Comparison of ENCODE assay signal across 26 cellular contexts in the genomic region with DNA sequence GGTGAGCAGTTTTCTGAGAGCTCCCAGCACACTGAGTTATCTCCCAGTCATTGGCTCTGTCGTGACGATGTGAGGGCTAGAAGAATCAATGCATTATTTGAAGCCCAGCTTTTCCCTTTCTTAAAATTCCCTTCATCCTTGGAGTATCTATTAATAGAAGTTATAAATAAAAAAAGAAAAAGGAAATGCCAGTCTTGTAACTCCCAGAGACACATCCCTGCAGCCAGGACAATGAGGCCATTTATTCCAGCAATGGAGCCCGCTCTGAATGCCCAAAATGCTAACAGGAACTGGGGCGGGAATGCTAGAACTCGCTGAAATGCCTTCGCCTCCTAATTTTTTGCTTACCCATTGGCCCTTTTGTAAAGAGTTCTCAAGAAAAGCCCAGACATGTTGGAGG.
"Had no signal": no experiment of that assay in that cellular context is flagged by ENCODE, and none has a peak within 500 bp of the region (broad histone marks: within the 10 kb centered on the region; RNA-seq: fewer than 3 reads in every experiment).

No MANE protein-coding gene starts in this region.

- H3K4me1 Mint-ChIP-seq: activated CD4-positive, alpha-beta T cell treated with anti-CD3 and anti-CD28 coated beads, Interleukin-2, amount 10 ng/mL, durations not matched to agents 24 days and 14 days; activated naive CD8-positive, alpha-beta T cell treated with anti-CD3 and anti-CD28 coated beads for 36 hours had no signal

- DNase-seq: activated CD4-positive, alpha-beta memory T cell treated with anti-CD3 and anti-CD28 coated beads for 36 hours; activated CD4-positive, alpha-beta T cell treated with anti-CD3 and anti-CD28 coated beads, Interleukin-2, amount 10 ng/mL, durations not matched to agents 24 days and 14 days; activated CD8-positive, alpha-beta memory T cell treated with anti-CD3 and anti-CD28 coated beads, Interleukin-2, amount 50 U/mL, for 4 hours; activated effector memory CD4-positive, alpha-beta T cell treated with anti-CD3 and anti-CD28 coated beads, Interleukin-2, amount 50 U/mL, for 16 hours; activated naive CD4-positive, alpha-beta T cell treated with anti-CD3 and anti-CD28 coated beads for 36 hours; activated naive CD8-positive, alpha-beta T cell treated with anti-CD3 and anti-CD28 coated beads for 36 hours; activated T-cell treated with anti-CD3 and anti-CD28 coated beads, Interleukin-2, amount 50 U/mL, for 1 hour; adrenal gland; aorta; body of pancreas; esophagus squamous epithelium; gastrocnemius medialis; left cardiac atrium; left ventricle myocardium superior; ovary; sigmoid colon; small intestine; stimulated activated naive CD4-positive, alpha-beta T cell; SW 1271; T-helper 9 cell; transverse colon; WERI-Rb-1 had no signal

- H3K27me3 Mint-ChIP-seq: activated CD4-positive, alpha-beta T cell treated with anti-CD3 and anti-CD28 coated beads, Interleukin-2, amount 10 ng/mL, durations not matched to agents 24 days and 14 days had no signal

- H3K27ac Mint-ChIP-seq: activated CD4-positive, alpha-beta memory T cell treated with anti-CD3 and anti-CD28 coated beads for 36 hours; activated CD4-positive, alpha-beta T cell treated with anti-CD3 and anti-CD28 coated beads, Interleukin-2, amount 10 ng/mL, durations not matched to agents 24 days and 14 days; activated naive CD4-positive, alpha-beta T cell treated with anti-CD3 and anti-CD28 coated beads for 36 hours; activated naive CD8-positive, alpha-beta T cell treated with anti-CD3 and anti-CD28 coated beads for 36 hours; activated T-helper 1 cell treated with anti-CD3 and anti-CD28 coated beads, Interleukin-12 subunit alpha, Interleukin-12 subunit beta, Interleukin-2, Interleukin-4 antibody, amounts not matched to agents 30 ng/mL and 10 ng/mL and 1 ng/mL, durations not matched to agents 14 hours and 24 hours and 36 hours; dendritic cell treated with granulocyte-macrophage colony-stimulating factor and Interleukin-4, amounts not matched to agents 40 ng/mL and 50 ng/mL, for 4 days; natural killer cell treated with Interleukin-12 subunit alpha and Interleukin-12 subunit beta and Interleukin-15 and Interleukin-18, amount 100 ng/mL, for 72 hours; T-helper 1 cell treated with Interleukin-12 subunit alpha and Interleukin-12 subunit beta and Interleukin-4 antibody, amounts not matched to agents 30 μg/mL and 1 μg/mL, for 36 hours had no signal

- H3K9me3 Mint-ChIP-seq: activated CD4-positive, alpha-beta memory T cell treated with anti-CD3 and anti-CD28 coated beads for 36 hours; activated CD4-positive, alpha-beta T cell treated with anti-CD3 and anti-CD28 coated beads, Interleukin-2, amount 10 ng/mL, durations not matched to agents 24 days and 14 days; activated naive CD4-positive, alpha-beta T cell treated with anti-CD3 and anti-CD28 coated beads for 36 hours; activated naive CD8-positive, alpha-beta T cell treated with anti-CD3 and anti-CD28 coated beads for 36 hours; activated T-helper 1 cell treated with anti-CD3 and anti-CD28 coated beads, Interleukin-12 subunit alpha, Interleukin-12 subunit beta, Interleukin-2, Interleukin-4 antibody, amounts not matched to agents 30 ng/mL and 10 ng/mL and 1 ng/mL, durations not matched to agents 14 hours and 24 hours and 36 hours; dendritic cell treated with granulocyte-macrophage colony-stimulating factor and Interleukin-4, amounts not matched to agents 40 ng/mL and 50 ng/mL, for 4 days; natural killer cell treated with Interleukin-12 subunit alpha and Interleukin-12 subunit beta and Interleukin-15 and Interleukin-18, amount 100 ng/mL, for 72 hours; T-helper 1 cell treated with Interleukin-12 subunit alpha and Interleukin-12 subunit beta and Interleukin-4 antibody, amounts not matched to agents 30 μg/mL and 1 μg/mL, for 36 hours had no signal

- H3K36me3 Mint-ChIP-seq: activated CD4-positive, alpha-beta memory T cell treated with anti-CD3 and anti-CD28 coated beads for 36 hours; activated naive CD8-positive, alpha-beta T cell treated with anti-CD3 and anti-CD28 coated beads for 36 hours; natural killer cell treated with Interleukin-12 subunit alpha and Interleukin-12 subunit beta and Interleukin-15 and Interleukin-18, amount 100 ng/mL, for 72 hours had no signal

- H3K4me3 Mint-ChIP-seq: activated CD4-positive, alpha-beta memory T cell treated with anti-CD3 and anti-CD28 coated beads for 36 hours; activated CD4-positive, alpha-beta T cell treated with anti-CD3 and anti-CD28 coated beads, Interleukin-2, amount 10 ng/mL, durations not matched to agents 24 days and 14 days; activated naive CD4-positive, alpha-beta T cell treated with anti-CD3 and anti-CD28 coated beads for 36 hours; activated naive CD8-positive, alpha-beta T cell treated with anti-CD3 and anti-CD28 coated beads for 36 hours; activated T-helper 1 cell treated with anti-CD3 and anti-CD28 coated beads, Interleukin-12 subunit alpha, Interleukin-12 subunit beta, Interleukin-2, Interleukin-4 antibody, amounts not matched to agents 30 ng/mL and 10 ng/mL and 1 ng/mL, durations not matched to agents 14 hours and 24 hours and 36 hours; dendritic cell treated with granulocyte-macrophage colony-stimulating factor and Interleukin-4, amounts not matched to agents 40 ng/mL and 50 ng/mL, for 4 days; natural killer cell treated with Interleukin-12 subunit alpha and Interleukin-12 subunit beta and Interleukin-15 and Interleukin-18, amount 100 ng/mL, for 72 hours; T-helper 1 cell treated with Interleukin-12 subunit alpha and Interleukin-12 subunit beta and Interleukin-4 antibody, amounts not matched to agents 30 μg/mL and 1 μg/mL, for 36 hours had no signal
